Comparison of ENCODE assay signal across 11 cellular contexts in the genomic region with DNA sequence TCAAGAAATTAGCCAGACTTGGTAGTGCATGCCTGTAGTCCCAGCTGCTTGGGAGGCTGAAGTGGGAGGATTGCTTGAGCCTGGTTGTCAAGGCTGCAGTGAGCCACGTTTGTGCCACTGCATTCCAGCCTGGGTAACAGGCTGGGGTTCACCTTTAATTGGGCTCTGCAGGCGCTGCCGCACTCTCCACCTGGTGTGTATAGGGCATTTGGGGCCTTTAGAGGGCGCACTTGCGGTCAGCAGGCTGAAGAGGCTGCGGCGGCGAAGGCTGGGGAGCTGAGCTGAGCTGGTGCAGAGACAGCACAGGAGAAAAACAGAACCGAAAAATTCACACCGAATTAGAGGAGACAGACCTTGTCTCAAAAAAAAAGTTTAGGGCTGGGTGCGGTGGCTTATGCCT. TPM values are rescaled to one million over a fixed set of nuclear protein-coding genes. Genes with fewer than 3 reads are reported as not detected.
DNase-seq lines count a peak whose midpoint lies in the region; ATAC-seq and TF ChIP-seq lines count a peak whose summit lies in the region.
"Had no signal": no experiment of that assay in that cellular context is flagged by ENCODE, and none has a peak within 500 bp of the region (broad histone marks: within the 10 kb centered on the region; RNA-seq: fewer than 3 reads in every experiment).

No MANE protein-coding gene starts in this region.

- H3K27ac Mint-ChIP-seq in natural killer cell: no peak overlapping the region
- H3K27ac Mint-ChIP-seq in natural killer cell treated with Interleukin-12 subunit alpha and Interleukin-12 subunit beta and Interleukin-15 and Interleukin-18, amount 100 ng/mL, for 72 hours: peak overlapping the region in 1 of 2 donors; percentile 22

- no peak overlapping the region for H3K4me2 ChIP-seq in OCI-LY1 (ENCODE audit: low read length)

- H3F3A ChIP-seq in OCI-LY1 (ENCODE audit: insufficient read depth, low read length): no peaks in the 10 kb centered on the region

- H3K9ac ChIP-seq in OCI-LY1 (ENCODE audit: low read length): no peak overlapping the region

- H3K27me3 ChIP-seq in OCI-LY1 (ENCODE audit: insufficient read depth, low read length) (no peaks in the 10 kb centered on the region), upper lobe of right lung (no peaks in the 10 kb centered on the region)

- no peak overlapping the region for H3K4me3 ChIP-seq in OCI-LY1 (ENCODE audit: low read depth, low read length, poor library complexity, severe bottlenecking)
- H3K4me3 ChIP-seq in epithelial cell of proximal tubule (ENCODE audit: low read depth, low read length): no peak overlapping the region
- no peak overlapping the region for H3K4me3 ChIP-seq in upper lobe of right lung
- H3K4me3 ChIP-seq: SK-N-MC had no signal

- no peaks in the 10 kb centered on the region for H3K79me2 ChIP-seq in OCI-LY1 (ENCODE audit: insufficient read depth, low read length)

- H3K4me1 Mint-ChIP-seq in natural killer cell: peaks cover 0 to 5% of the 10 kb centered on the region in 2 donors
- H3K4me1 Mint-ChIP-seq in natural killer cell treated with Interleukin-12 subunit alpha and Interleukin-12 subunit beta and Interleukin-15 and Interleukin-18, amount 100 ng/mL, for 72 hours (ENCODE audit: low read depth in 2 of 2): no peaks in the 10 kb centered on the region

- no peaks in the 10 kb centered on the region for H3K9me2 ChIP-seq in OCI-LY1 (ENCODE audit: low read depth, low read length)

- intact Hi-C loops in natural killer cell (cut with micrococcal nuclease): no loop called here
- intact Hi-C loops in upper lobe of right lung (cut with DNase I): no loop called here

- H3K9me3 Mint-ChIP-seq in natural killer cell: no peaks in the 10 kb centered on the region
- no peaks in the 10 kb centered on the region for H3K9me3 Mint-ChIP-seq in natural killer cell treated with Interleukin-12 subunit alpha and Interleukin-12 subunit beta and Interleukin-15 and Interleukin-18, amount 100 ng/mL, for 72 hours

- peaks cover 23% of the 10 kb centered on the region for H3K36me3 Mint-ChIP-seq in natural killer cell
- peaks cover 28% of the 10 kb centered on the region for H3K36me3 Mint-ChIP-seq in natural killer cell treated with Interleukin-12 subunit alpha and Interleukin-12 subunit beta and Interleukin-15 and Interleukin-18, amount 100 ng/mL, for 72 hours

- H3K4me1 ChIP-seq in OCI-LY1 (ENCODE audit: insufficient read depth, low read length, severe bottlenecking) (no peaks in the 10 kb centered on the region), upper lobe of right lung (no peaks in the 10 kb centered on the region)

- H4K20me1 ChIP-seq in OCI-LY1 (ENCODE audit: insufficient read depth, low read length): no peaks in the 10 kb centered on the region

- ATAC-seq in natural killer cell (peak in 2 of 3 donors; percentile 15 to 45), upper lobe of right lung (peak; percentile 43)
- ATAC-seq in natural killer cell treated with Interleukin-12 subunit alpha and Interleukin-12 subunit beta and Interleukin-15 and Interleukin-18, amount 100 ng/mL, for 72 hours: no peak

- TF ChIP-seq CTCF in natural killer cell (IDR thresholded peaks at IDR 0.05) (no peak), OCI-LY1 (IDR thresholded peaks at IDR 0.05; ENCODE audit: low read length) (peak; percentile 54), epithelial cell of proximal tubule (conservative IDR thresholded peaks at IDR 0.05; ENCODE audit: low read depth, low read length) (peak; percentile 40), upper lobe of right lung (IDR thresholded peaks at IDR 0.05) (peak; percentile 9)

- H3K36me3 ChIP-seq in OCI-LY1 (ENCODE audit: insufficient read depth, low read length) (peaks cover 48% of the 10 kb centered on the region), upper lobe of right lung (peaks cover 74% of the 10 kb centered on the region)

- no peaks in the 10 kb centered on the region for H3K27me3 Mint-ChIP-seq in natural killer cell (ENCODE audit: low read depth in 2 of 2)
- no peaks in the 10 kb centered on the region for H3K27me3 Mint-ChIP-seq in natural killer cell treated with Interleukin-12 subunit alpha and Interleukin-12 subunit beta and Interleukin-15 and Interleukin-18, amount 100 ng/mL, for 72 hours

- H2AFZ ChIP-seq in OCI-LY1 (ENCODE audit: low read length): no peak overlapping the region

- no peak overlapping the region for H3K4me3 Mint-ChIP-seq in natural killer cell
- no peak overlapping the region for H3K4me3 Mint-ChIP-seq in natural killer cell treated with Interleukin-12 subunit alpha and Interleukin-12 subunit beta and Interleukin-15 and Interleukin-18, amount 100 ng/mL, for 72 hours

- no peaks in the 10 kb centered on the region for H3K9me3 ChIP-seq in OCI-LY1 (ENCODE audit: low read length)
- no peaks in the 10 kb centered on the region for H3K9me3 ChIP-seq in upper lobe of right lung

- DNase-seq in natural killer cell: no peak
- no peak for DNase-seq in natural killer cell treated with Interleukin-12 subunit alpha and Interleukin-12 subunit beta and Interleukin-15 and Interleukin-18, amount 100 ng/mL, for 72 hours (ENCODE audit: low spot score)
- DNase-seq in epithelial cell of proximal tubule (ENCODE audit: low read depth): no peak
- DNase-seq in upper lobe of right lung: no peak
- DNase-seq in NCI-H345 treated with DMSO at 0.1 percent for 48 hours (lab: John Stamatoyannopoulos, UW; ENCODE audit: unreplicated experiment): no peak
- no peak for DNase-seq in SIG-M5 treated with dmso at 0.1 percent for 504 hours (lab: John Stamatoyannopoulos, UW; ENCODE audit: unreplicated experiment)
- DNase-seq in 8988T: no peak
- DNase-seq: activated gamma-delta T cell treated with Interleukin-2 at 50 U/mL for 16 hours; stimulated activated naive CD4-positive, alpha-beta T cell treated with Interleukin-2 at 50 U/mL for 16 hours had no signal

- H3K27ac ChIP-seq in OCI-LY1 (ENCODE audit: low read depth, low read length, poor library complexity, severe bottlenecking) (no peak overlapping the region), upper lobe of right lung (no peak overlapping the region)
- H3K27ac ChIP-seq: SK-N-MC had no signal

RNA-seq across cellular contexts. Expression of gene CDK7, which starts 31.2 kb away (rescaled TPM):
- total RNA-seq in natural killer cell (10 to 100 TPM; 30.6 to 39.5 (median 30.8) TPM), epithelial cell of proximal tubule (48.2 and 49.6 TPM in 2 replicates), upper lobe of right lung (21.9 TPM)
- 10 to 100 TPM; 37.9 to 57.5 TPM for total RNA-seq in natural killer cell treated with Interleukin-12 subunit alpha and Interleukin-12 subunit beta and Interleukin-15 and Interleukin-18, amount 100 ng/mL, for 72 hours

Comparison
In these comparisons a context has a peak if more than half of its experiments do, and no peak if none do; other contexts are left out.
1. ATAC-seq: peak in natural killer cell (2 of 3) and upper lobe of right lung (single experiment); none in natural killer cell treated with Interleukin-12 subunit alpha and Interleukin-12 subunit beta and Interleukin-15 and Interleukin-18, amount 100 ng/mL, for 72 hours (0 of 2).